ENCODE assay signal across 12 cellular contexts in genomic region chr5:181168595-181169118, GRCh38. TPM values are rescaled to one million over a fixed set of nuclear protein-coding genes. Genes with fewer than 3 reads are reported as not detected.
DNase-seq lines count a peak whose midpoint lies in the region; ATAC-seq and TF ChIP-seq lines count a peak whose summit lies in the region.
"Had no signal": no experiment of that assay in that cellular context is flagged by ENCODE, and none has a peak within 500 bp of the region (broad histone marks: within the 10 kb centered on the region; RNA-seq: fewer than 3 reads in every experiment).

No MANE protein-coding gene starts in this region.

- no peaks in the 10 kb centered on the region for H3K9me3 ChIP-seq in SK-N-MC (ENCODE audit: low read depth, low read length)
- no peaks in the 10 kb centered on the region for H3K9me3 ChIP-seq in iPS-15b (ENCODE audit: control insufficient read depth, insufficient read depth, low read length)
- H3K9me3 ChIP-seq in gastrocnemius medialis = no peaks in the 10 kb centered on the region

- H3K4me1 Mint-ChIP-seq in stimulated activated naive CD8-positive, alpha-beta T cell treated with anti-CD3 and anti-CD28 coated beads, Interleukin-15, Interleukin-2, amounts not matched to agents 100 ng/mL and 50 ng/mL, for 24 hours (ENCODE audit: low read depth) = peaks cover 80% of the 10 kb centered on the region

- peaks cover 75% of the 10 kb centered on the region for H3K27me3 Mint-ChIP-seq in stimulated activated naive CD8-positive, alpha-beta T cell treated with anti-CD3 and anti-CD28 coated beads, Interleukin-15, Interleukin-2, amounts not matched to agents 100 ng/mL and 50 ng/mL, for 24 hours

- no peaks in the 10 kb centered on the region for H3K36me3 Mint-ChIP-seq in stimulated activated naive CD8-positive, alpha-beta T cell treated with anti-CD3 and anti-CD28 coated beads, Interleukin-15, Interleukin-2, amounts not matched to agents 100 ng/mL and 50 ng/mL, for 24 hours (ENCODE audit: low read depth)

- H3K27me3 ChIP-seq in iPS-15b (ENCODE audit: control insufficient read depth, insufficient read depth, low read length) = peaks cover 62% of the 10 kb centered on the region
- H3K27me3 ChIP-seq in gastrocnemius medialis = peaks cover 52 to 92% (median 80%) of the 10 kb centered on the region in 3 donors

- peak overlapping the region; percentile 58 for H3K4me3 Mint-ChIP-seq in stimulated activated naive CD8-positive, alpha-beta T cell treated with anti-CD3 and anti-CD28 coated beads, Interleukin-15, Interleukin-2, amounts not matched to agents 100 ng/mL and 50 ng/mL, for 24 hours

- no peak for DNase-seq in stimulated activated naive CD8-positive, alpha-beta T cell treated with anti-CD3 and anti-CD28 coated beads, Interleukin-15, Interleukin-2, amounts not matched to agents 100 U/mL and 50 U/mL, for 24 hours
- DNase-seq in SK-N-MC (ENCODE audit: low read depth, low spot score) = no peak
- no peak for DNase-seq in gastrocnemius medialis
- DNase-seq in NCI-H2171 (lab: John Stamatoyannopoulos, UW) = no peak

- no peaks in the 10 kb centered on the region for H3K36me3 ChIP-seq in SK-N-MC (ENCODE audit: insufficient read depth, low read length)
- H3K36me3 ChIP-seq in iPS-15b (ENCODE audit: control insufficient read depth, insufficient read depth, low read length) = no peaks in the 10 kb centered on the region
- H3K36me3 ChIP-seq in gastrocnemius medialis = no peaks in the 10 kb centered on the region

- no peak for TF ChIP-seq POLR2A in gastrocnemius medialis (IDR thresholded peaks at IDR 0.05)

- in situ Hi-C loops in gastrocnemius medialis (cut with MboI; ENCODE audit: low sequenced_read_pairs in 4 of 4) = no loop called here

- H3K27ac ChIP-seq in SK-N-MC (peak overlapping the region; percentile 79), gastrocnemius medialis (no peak overlapping the region)
- H3K27ac ChIP-seq: coronary artery had no signal

- TF ChIP-seq CTCF in gastrocnemius medialis (IDR thresholded peaks at IDR 0.05 in 4 of 5, conservative IDR thresholded peaks at IDR 0.05 in 1 of 5) = no peak

- H3K9ac ChIP-seq in SK-N-MC (ENCODE audit: insufficient read length) = peak overlapping the region; percentile 49
- H3K9ac ChIP-seq in iPS-15b (ENCODE audit: low read depth, low read length) = no peak overlapping the region

- peak overlapping the region; percentile 84 for H3K27ac Mint-ChIP-seq in stimulated activated naive CD8-positive, alpha-beta T cell treated with anti-CD3 and anti-CD28 coated beads, Interleukin-15, Interleukin-2, amounts not matched to agents 100 ng/mL and 50 ng/mL, for 24 hours

- peaks cover 8% of the 10 kb centered on the region for H3K4me1 ChIP-seq in iPS-15b (ENCODE audit: control insufficient read depth, insufficient read depth, low read length)
- H3K4me1 ChIP-seq in gastrocnemius medialis = peaks cover 0 to 3% of the 10 kb centered on the region in 2 donors

- H3K9me3 Mint-ChIP-seq in stimulated activated naive CD8-positive, alpha-beta T cell treated with anti-CD3 and anti-CD28 coated beads, Interleukin-15, Interleukin-2, amounts not matched to agents 100 ng/mL and 50 ng/mL, for 24 hours = no peaks in the 10 kb centered on the region

- no peak for ATAC-seq in stimulated activated naive CD8-positive, alpha-beta T cell treated with anti-CD3 and anti-CD28 coated beads, Interleukin-15, Interleukin-2, amounts not matched to agents 100 U/mL and 50 U/mL, for 24 hours
- no peak for ATAC-seq in gastrocnemius medialis
- ATAC-seq in GM18502 (IDR thresholded peaks at IDR 0.05; ENCODE audit: poor library complexity, unreplicated experiment) = no peak
- ATAC-seq in GM21528 (IDR thresholded peaks at IDR 0.05; ENCODE audit: low FRiP score, unreplicated experiment) = no peak
- ATAC-seq: left lobe of liver had no signal

- H3K4me3 ChIP-seq in SK-N-MC = peak overlapping the region; percentile 85
- peak overlapping the region; percentile 65 for H3K4me3 ChIP-seq in iPS-15b (ENCODE audit: low read depth, low read length)
- H3K4me3 ChIP-seq in gastrocnemius medialis = no peak overlapping the region
- H3K4me3 ChIP-seq: coronary artery had no signal

- intact Hi-C loops in gastrocnemius medialis (cut with DNase I; ENCODE audit: low total_unique reads) = no loop called here

RNA-seq across cellular contexts. Expression of gene OR2V2, which starts 21.3 kb away (rescaled TPM):
- not detected for total RNA-seq in gastrocnemius medialis
- total RNA-seq: left lobe of liver, progenitor cell of endocrine pancreas, subcutaneous adipose tissue had no signal

RNA-seq across cellular contexts. Expression of gene TRIM7, which starts 36.3 kb away (rescaled TPM):
- total RNA-seq in gastrocnemius medialis = 10 to 100 TPM; 27.9 to 58.4 (median 47.1) TPM
- total RNA-seq: progenitor cell of endocrine pancreas had no signal

RNA-seq across cellular contexts. Expression of gene OR2V1, which starts 37.7 kb away (rescaled TPM):
- not detected for total RNA-seq in gastrocnemius medialis
- total RNA-seq: left lobe of liver, progenitor cell of endocrine pancreas, subcutaneous adipose tissue had no signal

RNA-seq across cellular contexts. Expression of gene TRIM41, which starts 54.4 kb away (rescaled TPM):
- total RNA-seq in gastrocnemius medialis = 10 to 100 TPM; 15.6 to 23.5 (median 21.6) TPM

Comparison
In these comparisons a context has a peak if more than half of its experiments do, and no peak if none do; other contexts are left out.
1. H3K4me3 ChIP-seq: peak in SK-N-MC (single experiment) and iPS-15b (single experiment); none in gastrocnemius medialis (0 of 4).